Comparison of ENCODE assay signal across 8 cellular contexts in genomic region chr1:99772809-99773208, GRCh38.
"Had no signal": no experiment of that assay in that cellular context is flagged by ENCODE, and none has a peak within 500 bp of the region (broad histone marks: within the 10 kb centered on the region; RNA-seq: fewer than 3 reads in every experiment).

No MANE protein-coding gene starts in this region.

- H3K9ac ChIP-seq: KMS-11 had no signal

- H3K27ac Mint-ChIP-seq: IgD-negative memory B cell had no signal

- H3K27ac ChIP-seq: HL-60, KMS-11 had no signal

- H3K4me2 ChIP-seq: KMS-11 had no signal

- H3K9me3 Mint-ChIP-seq: IgD-negative memory B cell had no signal

- H3K4me3 Mint-ChIP-seq: IgD-negative memory B cell had no signal

- H3K36me3 Mint-ChIP-seq: IgD-negative memory B cell had no signal

- FAIRE-seq: HepG2, HTR-8/SVneo had no signal

- H3K27me3 Mint-ChIP-seq: IgD-negative memory B cell had no signal

- DNase-seq: IMR-90, KBM-7, KG1 had no signal
